In the genomic region with DNA sequence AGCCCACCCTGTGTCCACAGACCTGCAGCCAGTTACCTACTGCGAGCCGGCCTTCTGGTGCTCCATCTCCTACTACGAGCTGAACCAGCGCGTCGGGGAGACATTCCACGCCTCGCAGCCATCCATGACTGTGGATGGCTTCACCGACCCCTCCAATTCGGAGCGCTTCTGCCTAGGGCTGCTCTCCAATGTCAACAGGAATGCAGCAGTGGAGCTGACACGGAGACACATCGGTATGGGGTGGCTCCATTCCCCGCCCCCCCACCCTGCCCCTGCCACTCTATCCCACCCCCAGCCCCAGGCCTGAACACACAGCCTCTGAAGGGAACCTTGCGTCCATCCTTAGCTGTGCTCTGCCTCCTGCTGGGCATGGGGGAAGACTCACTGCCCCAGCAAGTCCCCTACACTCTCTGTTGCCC, we compare ENCODE assay signal across 14 cellular contexts.
DNase-seq lines count a peak whose midpoint lies in the region; ATAC-seq and TF ChIP-seq lines count a peak whose summit lies in the region.
"Had no signal": no experiment of that assay in that cellular context is flagged by ENCODE, and none has a peak within 500 bp of the region (broad histone marks: within the 10 kb centered on the region; RNA-seq: fewer than 3 reads in every experiment).

No MANE protein-coding gene starts in this region.

- DNase-seq in CD14-positive monocyte (ENCODE audit: low spot score) (no peak), GM23338 (ENCODE audit: low spot score) (no peak), chondrocyte (ENCODE audit: low spot score) (no peak), mesenteric fat pad (ENCODE audit: low spot score) (peak; percentile 47), medulla oblongata (ENCODE audit: extremely low spot score) (no peak), KBM-7 (no peak)
- DNase-seq: activated CD8-positive, alpha-beta T cell treated with anti-CD3 and anti-CD28 coated beads, Interleukin-2, amount 10 ng/mL, durations not matched to agents 7 days and 5 days; activated gamma-delta T cell treated with Interleukin-2 at 50 U/mL for 16 hours; AML-193; midbrain; NCI-H2107; SIG-M5 had no signal

- H3K36me3 Mint-ChIP-seq in CD14-positive monocyte (peaks cover 72 to 82% of the 10 kb centered on the region in 2 donors), GM23338 (ENCODE audit: low read depth) (no peaks in the 10 kb centered on the region; the same call in 2 of the 3 replicates), chondrocyte (ENCODE audit: low read depth) (peaks cover 20% of the 10 kb centered on the region)

- no peak overlapping the region for H3K27ac ChIP-seq in GM23338 (ENCODE audit: low read depth)

- H3K79me2 ChIP-seq in GM23338 (replicated peaks; ENCODE audit: insufficient read depth): no peaks in the 10 kb centered on the region

- ATAC-seq in GM23338 (peak; percentile 25; the same call in 1 of the 3 replicates), HG03521 (IDR thresholded peaks at IDR 0.05; ENCODE audit: unreplicated experiment) (no peak), esophagus mucosa (no peak)
- ATAC-seq: activated CD8-positive, alpha-beta T cell treated with anti-CD3 and anti-CD28 coated beads, Interleukin-2, amount 10 ng/mL, durations not matched to agents 7 days and 5 days had no signal

- intact Hi-C loops in CD14-positive monocyte (cut with micrococcal nuclease): no loop called here

- H3K27ac Mint-ChIP-seq in CD14-positive monocyte (peak overlapping the region in 3 of 7 donors; percentile 26 to 68 (median 37)), GM23338 (no peak overlapping the region), chondrocyte (ENCODE audit: unreplicated experiment) (no peak overlapping the region)
- H3K27ac Mint-ChIP-seq: activated CD8-positive, alpha-beta T cell treated with anti-CD3 and anti-CD28 coated beads, Interleukin-2, amount 10 ng/mL, durations not matched to agents 7 days and 5 days had no signal

- peaks cover 0 to 5% (median under 1%) of the 10 kb centered on the region in 3 donors for H3K27me3 Mint-ChIP-seq in CD14-positive monocyte (ENCODE audit: low read depth in 3 of 3)
- H3K27me3 Mint-ChIP-seq in GM23338 (ENCODE audit: insufficient read depth, low read depth, poor library complexity): peaks cover 10% of the 10 kb centered on the region
- no peaks in the 10 kb centered on the region for H3K27me3 Mint-ChIP-seq in chondrocyte (ENCODE audit: low read depth)

- H3K4me1 Mint-ChIP-seq in CD14-positive monocyte (peaks cover 32% of the 10 kb centered on the region), GM23338 (peaks cover 16% of the 10 kb centered on the region), chondrocyte (ENCODE audit: low read depth) (peaks cover 29% of the 10 kb centered on the region)

- H2AFZ ChIP-seq in GM23338: no peak overlapping the region

- no peak overlapping the region for H3K4me3 Mint-ChIP-seq in CD14-positive monocyte
- H3K4me3 Mint-ChIP-seq in GM23338: no peak overlapping the region
- H3K4me3 Mint-ChIP-seq in chondrocyte (ENCODE audit: unreplicated experiment): no peak overlapping the region
- H3K4me3 Mint-ChIP-seq: activated CD8-positive, alpha-beta T cell treated with anti-CD3 and anti-CD28 coated beads, Interleukin-2, amount 10 ng/mL, durations not matched to agents 7 days and 5 days had no signal

- in situ Hi-C loops in KBM-7 (cut with MboI; ENCODE audit: low pct_unique_long_range_greater_than_20kb, low sequenced_read_pairs): no loop called here

- no peaks in the 10 kb centered on the region for H3K27me3 ChIP-seq in GM23338 (ENCODE audit: insufficient read depth)

- TF ChIP-seq CTCF in CD14-positive monocyte (IDR thresholded peaks at IDR 0.05) (peak; percentile 17), GM23338 (conservative IDR thresholded peaks at IDR 0.05; ENCODE audit: low read depth in 2 of 2) (peak in 1 of 2 experiments; percentile 60; a peak in 2 of 4 replicates), chondrocyte (IDR thresholded peaks at IDR 0.05) (peak; percentile 25)

- H3K9me3 Mint-ChIP-seq in CD14-positive monocyte (no peaks in the 10 kb centered on the region), GM23338 (no peaks in the 10 kb centered on the region), chondrocyte (ENCODE audit: low read depth) (no peaks in the 10 kb centered on the region)

- H3F3A ChIP-seq in GM23338 (replicated peaks; ENCODE audit: low read depth): no peaks in the 10 kb centered on the region

- H3K9me2 ChIP-seq in GM23338 (ENCODE audit: insufficient read depth): no peaks in the 10 kb centered on the region

- H4K20me1 ChIP-seq in GM23338 (replicated peaks; ENCODE audit: insufficient read depth): no peaks in the 10 kb centered on the region

- H3K4me1 ChIP-seq in GM23338 (ENCODE audit: insufficient read depth): peaks cover 4% of the 10 kb centered on the region; the same call in 1 of the 2 replicates

- no peak overlapping the region for H3K4me2 ChIP-seq in GM23338

- no peak overlapping the region for H3K4me3 ChIP-seq in GM23338

- H3K36me3 ChIP-seq in GM23338 (ENCODE audit: insufficient read depth): no peaks in the 10 kb centered on the region

TF ChIP-seq in GM23338, 12 proteins besides CTCF, POLR2A, EP300 and RAD21 (continues in another document):
- TF ChIP-seq ZNF114 (CRISPR knock-in tag; IDR thresholded peaks at IDR 0.05) (no peak), NANOG (IDR thresholded peaks at IDR 0.05; ENCODE audit: borderline replicate concordance) (no peak), STAT1 (IDR thresholded peaks at IDR 0.05; ENCODE audit: unreplicated experiment) (no peak), JUNB (IDR thresholded peaks at IDR 0.05; ENCODE audit: unreplicated experiment) (no peak), EZH2phosphoT487 (IDR thresholded peaks at IDR 0.05; ENCODE audit: unreplicated experiment) (no peak), CREB1 (CRISPR knock-in tag; IDR thresholded peaks at IDR 0.05; ENCODE audit: low read depth) (no peak), EZH2 (IDR thresholded peaks at IDR 0.05; ENCODE audit: low read depth, unreplicated experiment) (no peak)
- TF ChIP-seq, protein P1, sequence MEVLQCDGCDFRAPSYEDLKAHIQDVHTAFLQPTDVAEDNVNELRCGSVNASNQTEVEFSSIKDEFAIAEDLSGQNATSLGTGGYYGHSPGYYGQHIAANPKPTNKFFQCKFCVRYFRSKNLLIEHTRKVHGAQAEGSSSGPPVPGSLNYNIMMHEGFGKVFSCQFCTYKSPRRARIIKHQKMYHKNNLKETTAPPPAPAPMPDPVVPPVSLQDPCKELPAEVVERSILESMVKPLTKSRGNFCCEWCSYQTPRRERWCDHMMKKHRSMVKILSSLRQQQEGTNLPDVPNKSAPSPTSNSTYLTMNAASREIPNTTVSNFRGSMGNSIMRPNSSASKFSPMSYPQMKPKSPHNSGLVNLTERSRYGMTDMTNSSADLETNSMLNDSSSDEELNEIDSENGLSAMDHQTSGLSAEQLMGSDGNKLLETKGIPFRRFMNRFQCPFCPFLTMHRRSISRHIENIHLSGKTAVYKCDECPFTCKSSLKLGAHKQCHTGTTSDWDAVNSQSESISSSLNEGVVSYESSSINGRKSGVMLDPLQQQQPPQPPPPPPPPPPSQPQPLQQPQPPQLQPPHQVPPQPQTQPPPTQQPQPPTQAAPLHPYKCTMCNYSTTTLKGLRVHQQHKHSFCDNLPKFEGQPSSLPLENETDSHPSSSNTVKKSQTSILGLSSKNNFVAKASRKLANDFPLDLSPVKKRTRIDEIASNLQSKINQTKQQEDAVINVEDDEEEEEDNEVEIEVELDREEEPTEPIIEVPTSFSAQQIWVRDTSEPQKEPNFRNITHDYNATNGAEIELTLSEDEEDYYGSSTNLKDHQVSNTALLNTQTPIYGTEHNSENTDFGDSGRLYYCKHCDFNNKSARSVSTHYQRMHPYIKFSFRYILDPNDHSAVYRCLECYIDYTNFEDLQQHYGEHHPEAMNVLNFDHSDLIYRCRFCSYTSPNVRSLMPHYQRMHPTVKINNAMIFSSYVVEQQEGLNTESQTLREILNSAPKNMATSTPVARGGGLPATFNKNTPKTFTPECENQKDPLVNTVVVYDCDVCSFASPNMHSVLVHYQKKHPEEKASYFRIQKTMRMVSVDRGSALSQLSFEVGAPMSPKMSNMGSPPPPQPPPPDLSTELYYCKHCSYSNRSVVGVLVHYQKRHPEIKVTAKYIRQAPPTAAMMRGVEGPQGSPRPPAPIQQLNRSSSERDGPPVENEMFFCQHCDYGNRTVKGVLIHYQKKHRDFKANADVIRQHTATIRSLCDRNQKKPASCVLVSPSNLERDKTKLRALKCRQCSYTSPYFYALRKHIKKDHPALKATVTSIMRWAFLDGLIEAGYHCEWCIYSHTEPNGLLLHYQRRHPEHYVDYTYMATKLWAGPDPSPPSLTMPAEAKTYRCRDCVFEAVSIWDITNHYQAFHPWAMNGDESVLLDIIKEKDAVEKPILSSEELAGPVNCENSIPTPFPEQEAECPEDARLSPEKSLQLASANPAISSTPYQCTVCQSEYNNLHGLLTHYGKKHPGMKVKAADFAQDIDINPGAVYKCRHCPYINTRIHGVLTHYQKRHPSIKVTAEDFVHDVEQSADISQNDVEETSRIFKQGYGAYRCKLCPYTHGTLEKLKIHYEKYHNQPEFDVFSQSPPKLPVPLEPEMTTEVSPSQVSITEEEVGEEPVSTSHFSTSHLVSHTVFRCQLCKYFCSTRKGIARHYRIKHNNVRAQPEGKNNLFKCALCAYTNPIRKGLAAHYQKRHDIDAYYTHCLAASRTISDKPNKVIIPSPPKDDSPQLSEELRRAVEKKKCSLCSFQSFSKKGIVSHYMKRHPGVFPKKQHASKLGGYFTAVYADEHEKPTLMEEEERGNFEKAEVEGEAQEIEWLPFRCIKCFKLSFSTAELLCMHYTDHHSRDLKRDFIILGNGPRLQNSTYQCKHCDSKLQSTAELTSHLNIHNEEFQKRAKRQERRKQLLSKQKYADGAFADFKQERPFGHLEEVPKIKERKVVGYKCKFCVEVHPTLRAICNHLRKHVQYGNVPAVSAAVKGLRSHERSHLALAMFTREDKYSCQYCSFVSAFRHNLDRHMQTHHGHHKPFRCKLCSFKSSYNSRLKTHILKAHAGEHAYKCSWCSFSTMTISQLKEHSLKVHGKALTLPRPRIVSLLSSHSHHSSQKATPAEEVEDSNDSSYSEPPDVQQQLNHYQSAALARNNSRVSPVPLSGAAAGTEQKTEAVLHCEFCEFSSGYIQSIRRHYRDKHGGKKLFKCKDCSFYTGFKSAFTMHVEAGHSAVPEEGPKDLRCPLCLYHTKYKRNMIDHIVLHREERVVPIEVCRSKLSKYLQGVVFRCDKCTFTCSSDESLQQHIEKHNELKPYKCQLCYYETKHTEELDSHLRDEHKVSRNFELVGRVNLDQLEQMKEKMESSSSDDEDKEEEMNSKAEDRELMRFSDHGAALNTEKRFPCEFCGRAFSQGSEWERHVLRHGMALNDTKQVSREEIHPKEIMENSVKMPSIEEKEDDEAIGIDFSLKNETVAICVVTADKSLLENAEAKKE (CRISPR knock-in tag; IDR thresholded peaks at IDR 0.05): no peak
